In the genomic region with DNA sequence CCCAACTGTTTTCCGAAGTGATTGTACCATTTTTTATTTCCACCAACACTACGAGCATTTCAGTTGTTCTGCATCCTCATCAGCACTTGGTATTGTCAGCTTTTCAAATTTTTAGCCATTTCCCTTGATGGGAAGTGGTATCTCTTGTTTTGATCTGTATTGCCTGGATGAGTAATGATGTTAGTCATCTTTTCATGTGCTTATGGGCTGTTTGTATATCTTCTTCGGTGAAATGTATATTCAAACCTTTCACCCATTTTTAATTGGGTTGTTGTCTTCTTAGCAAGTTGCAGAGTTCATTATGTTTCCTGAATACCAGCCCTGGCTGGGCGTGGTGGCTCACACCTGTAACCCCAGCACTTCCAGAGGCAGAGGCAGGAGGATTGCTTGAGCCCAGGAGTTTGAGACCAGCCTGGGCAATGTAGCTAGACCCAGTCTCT, we compare ENCODE assay signal across 1 cellular context.
TF ChIP-seq lines count a peak whose summit lies in the region.

No MANE protein-coding gene starts in this region.

TF ChIP-seq in K562, 482 proteins besides CTCF, POLR2A, EP300 and RAD21 (continued from another document):
- TF ChIP-seq CBX5 (IDR thresholded peaks at IDR 0.05; ENCODE audit: borderline replicate concordance, low read depth) (0 out of 2 replicates have a peak, but pooled peaks have one; percentile 39), MYC (IDR thresholded peaks at IDR 0.05; ENCODE audit: low read depth, low read length) (no peak), MYC (CRISPR knock-in tag; IDR thresholded peaks at IDR 0.05; ENCODE audit: borderline replicate concordance, low read depth) (no peak), LARP7 (IDR thresholded peaks at IDR 0.05) (no peak), CREB1 (IDR thresholded peaks at IDR 0.05) (no peak), CREB1 (CRISPR knock-in tag; IDR thresholded peaks at IDR 0.05) (no peak), ATF7 (IDR thresholded peaks at IDR 0.05) (0 out of 2 replicates have a peak, but pooled peaks have one; percentile 27), SREBF2 (CRISPR knock-in tag; IDR thresholded peaks at IDR 0.05) (no peak), ZNF589 (CRISPR knock-in tag; IDR thresholded peaks at IDR 0.05; ENCODE audit: low read depth) (no peak), SP2 (IDR thresholded peaks at IDR 0.05; ENCODE audit: extremely low read depth, low read depth, low read length, poor library complexity, severe bottlenecking) (no peak), HMG20B (CRISPR knock-in tag; IDR thresholded peaks at IDR 0.05) (no peak), ZNF780A (CRISPR knock-in tag; IDR thresholded peaks at IDR 0.05) (no peak), DPF2 (IDR thresholded peaks at IDR 0.05) (peak; percentile 71), ESRRA (IDR thresholded peaks at IDR 0.05; ENCODE audit: borderline replicate concordance, low read depth) (no peak), ZNF583 (CRISPR knock-in tag; IDR thresholded peaks at IDR 0.05) (no peak), TAL1 (IDR thresholded peaks at IDR 0.05) (no peak), SMARCC2 (IDR thresholded peaks at IDR 0.05; ENCODE audit: low read depth) (0 out of 2 replicates have a peak, but pooled peaks have one; percentile 62), ZFP36 (IDR thresholded peaks at IDR 0.05; ENCODE audit: low read depth, low read length, partially characterized antibody) (peak; percentile 98), DLX4 (CRISPR knock-in tag; IDR thresholded peaks at IDR 0.05) (no peak), NCOA6 (IDR thresholded peaks at IDR 0.05) (no peak), ELF2 (CRISPR knock-in tag; IDR thresholded peaks at IDR 0.05) (no peak), ZC3H8 (IDR thresholded peaks at IDR 0.05) (no peak), MIER1 (IDR thresholded peaks at IDR 0.05; ENCODE audit: low read depth) (no peak), ZNF584 (CRISPR knock-in tag; IDR thresholded peaks at IDR 0.05; ENCODE audit: low read depth) (no peak), RBM25 (IDR thresholded peaks at IDR 0.05; ENCODE audit: low read depth, low read length, severe bottlenecking) (peak; percentile 78), CCAR2 (IDR thresholded peaks at IDR 0.05; ENCODE audit: low read depth, low read length) (no peak), MEIS2 (IDR thresholded peaks at IDR 0.05; ENCODE audit: partially characterized antibody) (peak; percentile 84), PYGO2 (tag; IDR thresholded peaks at IDR 0.05) (no peak), ARID1B (IDR thresholded peaks at IDR 0.05) (peak; percentile 69), RBM34 (IDR thresholded peaks at IDR 0.05; ENCODE audit: borderline replicate concordance, insufficient read depth, low read length) (no peak)
- TF ChIP-seq, protein P1, sequence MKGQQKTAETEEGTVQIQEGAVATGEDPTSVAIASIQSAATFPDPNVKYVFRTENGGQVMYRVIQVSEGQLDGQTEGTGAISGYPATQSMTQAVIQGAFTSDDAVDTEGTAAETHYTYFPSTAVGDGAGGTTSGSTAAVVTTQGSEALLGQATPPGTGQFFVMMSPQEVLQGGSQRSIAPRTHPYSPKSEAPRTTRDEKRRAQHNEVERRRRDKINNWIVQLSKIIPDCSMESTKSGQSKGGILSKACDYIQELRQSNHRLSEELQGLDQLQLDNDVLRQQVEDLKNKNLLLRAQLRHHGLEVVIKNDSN (CRISPR knock-in tag; IDR thresholded peaks at IDR 0.05), result no peak
- TF ChIP-seq, protein P2, sequence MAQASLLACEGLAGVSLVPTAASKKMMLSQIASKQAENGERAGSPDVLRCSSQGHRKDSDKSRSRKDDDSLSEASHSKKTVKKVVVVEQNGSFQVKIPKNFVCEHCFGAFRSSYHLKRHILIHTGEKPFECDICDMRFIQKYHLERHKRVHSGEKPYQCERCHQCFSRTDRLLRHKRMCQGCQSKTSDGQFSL (CRISPR knock-in tag; IDR thresholded peaks at IDR 0.05), result no peak
- TF ChIP-seq, protein P2 (tag; IDR thresholded peaks at IDR 0.05), result no peak
- TF ChIP-seq, protein P3, sequence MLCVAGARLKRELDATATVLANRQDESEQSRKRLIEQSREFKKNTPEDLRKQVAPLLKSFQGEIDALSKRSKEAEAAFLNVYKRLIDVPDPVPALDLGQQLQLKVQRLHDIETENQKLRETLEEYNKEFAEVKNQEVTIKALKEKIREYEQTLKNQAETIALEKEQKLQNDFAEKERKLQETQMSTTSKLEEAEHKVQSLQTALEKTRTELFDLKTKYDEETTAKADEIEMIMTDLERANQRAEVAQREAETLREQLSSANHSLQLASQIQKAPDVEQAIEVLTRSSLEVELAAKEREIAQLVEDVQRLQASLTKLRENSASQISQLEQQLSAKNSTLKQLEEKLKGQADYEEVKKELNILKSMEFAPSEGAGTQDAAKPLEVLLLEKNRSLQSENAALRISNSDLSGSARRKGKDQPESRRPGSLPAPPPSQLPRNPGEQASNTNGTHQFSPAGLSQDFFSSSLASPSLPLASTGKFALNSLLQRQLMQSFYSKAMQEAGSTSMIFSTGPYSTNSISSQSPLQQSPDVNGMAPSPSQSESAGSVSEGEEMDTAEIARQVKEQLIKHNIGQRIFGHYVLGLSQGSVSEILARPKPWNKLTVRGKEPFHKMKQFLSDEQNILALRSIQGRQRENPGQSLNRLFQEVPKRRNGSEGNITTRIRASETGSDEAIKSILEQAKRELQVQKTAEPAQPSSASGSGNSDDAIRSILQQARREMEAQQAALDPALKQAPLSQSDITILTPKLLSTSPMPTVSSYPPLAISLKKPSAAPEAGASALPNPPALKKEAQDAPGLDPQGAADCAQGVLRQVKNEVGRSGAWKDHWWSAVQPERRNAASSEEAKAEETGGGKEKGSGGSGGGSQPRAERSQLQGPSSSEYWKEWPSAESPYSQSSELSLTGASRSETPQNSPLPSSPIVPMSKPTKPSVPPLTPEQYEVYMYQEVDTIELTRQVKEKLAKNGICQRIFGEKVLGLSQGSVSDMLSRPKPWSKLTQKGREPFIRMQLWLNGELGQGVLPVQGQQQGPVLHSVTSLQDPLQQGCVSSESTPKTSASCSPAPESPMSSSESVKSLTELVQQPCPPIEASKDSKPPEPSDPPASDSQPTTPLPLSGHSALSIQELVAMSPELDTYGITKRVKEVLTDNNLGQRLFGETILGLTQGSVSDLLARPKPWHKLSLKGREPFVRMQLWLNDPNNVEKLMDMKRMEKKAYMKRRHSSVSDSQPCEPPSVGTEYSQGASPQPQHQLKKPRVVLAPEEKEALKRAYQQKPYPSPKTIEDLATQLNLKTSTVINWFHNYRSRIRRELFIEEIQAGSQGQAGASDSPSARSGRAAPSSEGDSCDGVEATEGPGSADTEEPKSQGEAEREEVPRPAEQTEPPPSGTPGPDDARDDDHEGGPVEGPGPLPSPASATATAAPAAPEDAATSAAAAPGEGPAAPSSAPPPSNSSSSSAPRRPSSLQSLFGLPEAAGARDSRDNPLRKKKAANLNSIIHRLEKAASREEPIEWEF (CRISPR knock-in tag; IDR thresholded peaks at IDR 0.05), result no peak
- TF ChIP-seq, protein P4, sequence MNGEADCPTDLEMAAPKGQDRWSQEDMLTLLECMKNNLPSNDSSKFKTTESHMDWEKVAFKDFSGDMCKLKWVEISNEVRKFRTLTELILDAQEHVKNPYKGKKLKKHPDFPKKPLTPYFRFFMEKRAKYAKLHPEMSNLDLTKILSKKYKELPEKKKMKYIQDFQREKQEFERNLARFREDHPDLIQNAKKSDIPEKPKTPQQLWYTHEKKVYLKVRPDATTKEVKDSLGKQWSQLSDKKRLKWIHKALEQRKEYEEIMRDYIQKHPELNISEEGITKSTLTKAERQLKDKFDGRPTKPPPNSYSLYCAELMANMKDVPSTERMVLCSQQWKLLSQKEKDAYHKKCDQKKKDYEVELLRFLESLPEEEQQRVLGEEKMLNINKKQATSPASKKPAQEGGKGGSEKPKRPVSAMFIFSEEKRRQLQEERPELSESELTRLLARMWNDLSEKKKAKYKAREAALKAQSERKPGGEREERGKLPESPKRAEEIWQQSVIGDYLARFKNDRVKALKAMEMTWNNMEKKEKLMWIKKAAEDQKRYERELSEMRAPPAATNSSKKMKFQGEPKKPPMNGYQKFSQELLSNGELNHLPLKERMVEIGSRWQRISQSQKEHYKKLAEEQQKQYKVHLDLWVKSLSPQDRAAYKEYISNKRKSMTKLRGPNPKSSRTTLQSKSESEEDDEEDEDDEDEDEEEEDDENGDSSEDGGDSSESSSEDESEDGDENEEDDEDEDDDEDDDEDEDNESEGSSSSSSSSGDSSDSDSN (IDR thresholded peaks at IDR 0.05; ENCODE audit: borderline replicate concordance in 1 of 2, low read depth in 2 of 2, low read length in 2 of 2), result no peak
- TF ChIP-seq, protein P5, sequence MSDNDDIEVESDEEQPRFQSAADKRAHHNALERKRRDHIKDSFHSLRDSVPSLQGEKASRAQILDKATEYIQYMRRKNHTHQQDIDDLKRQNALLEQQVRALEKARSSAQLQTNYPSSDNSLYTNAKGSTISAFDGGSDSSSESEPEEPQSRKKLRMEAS (CRISPR knock-in tag; IDR thresholded peaks at IDR 0.05), result no peak
